Comparison of ENCODE assay signal across 2 cellular contexts in genomic region chr1:179770887-179771502, GRCh38.
TF ChIP-seq lines count a peak whose summit lies in the region.

No MANE protein-coding gene starts in this region.

TF ChIP-seq in SK-N-SH treated with all-trans-retinoic acid at 6 μM for 48 hours, 23 proteins besides CTCF, POLR2A, EP300 and RAD21 (continued from another document):
- no peak for TF ChIP-seq SNAI2 (CRISPR knock-in tag; IDR thresholded peaks at IDR 0.05)
- TF ChIP-seq ZNF70 (CRISPR knock-in tag; IDR thresholded peaks at IDR 0.05), result no peak
- TF ChIP-seq CSRNP3 (CRISPR knock-in tag; IDR thresholded peaks at IDR 0.05), result no peak

TF ChIP-seq in SK-N-SH, 30 proteins besides CTCF, POLR2A, EP300 and RAD21 (continued from another document):
- no peak for TF ChIP-seq MAX (IDR thresholded peaks at IDR 0.05; ENCODE audit: low read depth)
- no peak for TF ChIP-seq YY1 (IDR thresholded peaks at IDR 0.05; ENCODE audit: low read depth)
- TF ChIP-seq IRF3 (IDR thresholded peaks at IDR 0.05; ENCODE audit: low read depth, low read length), result no peak
- no peak for TF ChIP-seq USF2 (IDR thresholded peaks at IDR 0.05; ENCODE audit: borderline replicate concordance, low read depth, low read length)
- no peak for TF ChIP-seq MEF2A (IDR thresholded peaks at IDR 0.05; ENCODE audit: borderline replicate concordance, low read depth)
- TF ChIP-seq POLR2AphosphoS5 (IDR thresholded peaks at IDR 0.05; ENCODE audit: low read depth, low read length), result no peak
- no peak for TF ChIP-seq CHD2 (IDR thresholded peaks at IDR 0.05; ENCODE audit: low read length, partially characterized antibody)
